Comparison of ENCODE assay signal across 8 cellular contexts in genomic region chr10:101694674-101695403, GRCh38. TPM values are rescaled to one million over a fixed set of nuclear protein-coding genes. Genes with fewer than 3 reads are reported as not detected.
DNase-seq lines count a peak whose midpoint lies in the region; ATAC-seq and TF ChIP-seq lines count a peak whose summit lies in the region.

Gene FBXW4 (minus strand): TSS chr10:101695170. CDS start chr10:101695105, 65 bp downstream.

- under 1% methylated on average over 43 of the region's 70 CpGs for WGBS in right lobe of liver (ENCODE audit: insufficient coverage, low coverage, low lambda C conversion rate, missing lambda C conversion rate)

- no peaks in the 10 kb centered on the region for H3K27me3 ChIP-seq in right lobe of liver

- intact Hi-C loops in right lobe of liver (cut with DNase I), result no loop called here

- TF ChIP-seq POLR2A in right lobe of liver (IDR thresholded peaks at IDR 0.05), result peak; percentile 83

- H3K27ac ChIP-seq in right lobe of liver, result peak within 1 kb of the TSS; percentile 88 to 96 (median 96)

- no peaks in the 10 kb centered on the region for H3K36me3 ChIP-seq in right lobe of liver

- H3K4me1 ChIP-seq in right lobe of liver, result peaks cover 0 to 29% (median 14%) of the 10 kb centered on the region in 4 donors

- H3K9me3 ChIP-seq in right lobe of liver, result no peaks in the 10 kb centered on the region

- DNase-seq in HFF-Myc (ENCODE audit: extremely low read depth, low read depth) (no peak), NCI-H1092 (lab: John Stamatoyannopoulos, UW) (peak; percentile 12), dermis microvascular lymphatic vessel endothelial cell (ENCODE audit: low read depth in 2 of 2) (peak in 1 of 2 donors; percentile 33), right lobe of liver (peak; percentile 70 to 75 (median 71)), NCI-H2081 treated with DMSO at 0.1 percent for 48 hours (lab: John Stamatoyannopoulos, UW) (no peak)
- DNase-seq in activated CD4-positive, alpha-beta T cell treated with anti-CD3 and anti-CD28 coated beads, Interleukin-2, amount 50 U/mL, for 24 hours (ENCODE audit: low read depth in 1 of 2, low spot score in 1 of 2), result peak; percentile 56 to 68
- peak; percentile 69 to 78 for DNase-seq in stimulated activated CD4-positive, alpha-beta T cell treated with anti-CD3 and anti-CD28 coated beads, Interleukin-4, amount 100 ng/mL, for 4 hours

- peak within 1 kb of the TSS; percentile 69 for H3K4me3 ChIP-seq in HFF-Myc (replicated peaks; ENCODE audit: low read depth, low read length)
- peak within 1 kb of the TSS; percentile 74 to 92 (median 87) for H3K4me3 ChIP-seq in right lobe of liver

- TF ChIP-seq CTCF in HFF-Myc (IDR thresholded peaks at IDR 0.05; ENCODE audit: low read depth, low read length, missing control alignments) (no peak), right lobe of liver (IDR thresholded peaks at IDR 0.05) (peak in 1 of 4 donors; percentile 4)

- ATAC-seq in GM18502 (IDR thresholded peaks at IDR 0.05; ENCODE audit: poor library complexity, unreplicated experiment) (peak; percentile 63), right lobe of liver (peak; percentile 67 to 81 (median 74))

RNA-seq across cellular contexts. Expression of gene FBXW4, which starts in this region (rescaled TPM):
- total RNA-seq in dermis microvascular lymphatic vessel endothelial cell, result 17.2 and 19.5 TPM in 2 replicates
- total RNA-seq in right lobe of liver, result 10 to 100 TPM; 15.1 to 29.5 (median 25.6) TPM

Comparison
In these comparisons a context has a peak if more than half of its experiments do, and no peak if none do; other contexts are left out.
1. DNase-seq: peak in NCI-H1092 (single experiment), activated CD4-positive, alpha-beta T cell treated with anti-CD3 and anti-CD28 coated beads, Interleukin-2, amount 50 U/mL, for 24 hours (2 of 2), right lobe of liver (3 of 3) and stimulated activated CD4-positive, alpha-beta T cell treated with anti-CD3 and anti-CD28 coated beads, Interleukin-4, amount 100 ng/mL, for 4 hours (2 of 2); none in HFF-Myc (single experiment) and NCI-H2081 treated with DMSO at 0.1 percent for 48 hours (single experiment).